In genomic region chr16:56608876-56609462, GRCh38 we compare ENCODE assay signal across 1 cellular context.
TF ChIP-seq lines count a peak whose summit lies in the region.

No MANE protein-coding gene starts in this region.

TF ChIP-seq in H1, 55 proteins besides CTCF, POLR2A, EP300 and RAD21:
- TF ChIP-seq KDM5A (IDR thresholded peaks at IDR 0.05; ENCODE audit: low read length) (no peak), GTF2F1 (IDR thresholded peaks at IDR 0.05; ENCODE audit: borderline replicate concordance, low read depth, low read length) (no peak), EGR1 (IDR thresholded peaks at IDR 0.05; ENCODE audit: borderline replicate concordance, low read depth, low read length) (no peak), KDM4A (IDR thresholded peaks at IDR 0.05; ENCODE audit: low read depth, low read length, severe bottlenecking) (no peak), HDAC6 (IDR thresholded peaks at IDR 0.05; ENCODE audit: low read depth, low read length) (no peak), SIN3A (conservative IDR thresholded peaks at IDR 0.05 in 1 of 2, IDR thresholded peaks at IDR 0.05 in 1 of 2; ENCODE audit: low read depth in 1 of 2, low read length in 2 of 2) (peak in 1 of 2 experiments; percentile 39; a peak in 1 of 4 replicates), RBBP5 (IDR thresholded peaks at IDR 0.05; ENCODE audit: borderline replicate concordance, low read depth, low read length) (no peak), RNF2 (IDR thresholded peaks at IDR 0.05; ENCODE audit: borderline replicate concordance, low read depth, low read length, missing control alignments, poor library complexity, severe bottlenecking) (peak; percentile 63), POLR2AphosphoS5 (IDR thresholded peaks at IDR 0.05; ENCODE audit: low read depth, low read length) (no peak), SIX5 (IDR thresholded peaks at IDR 0.05; ENCODE audit: low read depth, low read length) (no peak), CREB1 (IDR thresholded peaks at IDR 0.05) (no peak), PHF8 (conservative IDR thresholded peaks at IDR 0.05; ENCODE audit: low read depth, low read length) (no peak), TEAD4 (IDR thresholded peaks at IDR 0.05; ENCODE audit: low read depth, low read length) (no peak), RXRA (IDR thresholded peaks at IDR 0.05; ENCODE audit: insufficient read depth, low read depth, low read length) (no peak), BACH1 (IDR thresholded peaks at IDR 0.05; ENCODE audit: low read length) (no peak), TBP (IDR thresholded peaks at IDR 0.05; ENCODE audit: low read depth, low read length) (no peak), TAF1 (IDR thresholded peaks at IDR 0.05; ENCODE audit: low read depth, low read length) (no peak), FOSL1 (IDR thresholded peaks at IDR 0.05; ENCODE audit: insufficient read depth, low read depth, low read length) (no peak), EZH2 (IDR thresholded peaks at IDR 0.05; ENCODE audit: low read depth, low read length, severe bottlenecking) (peak; percentile 82), SIRT6 (IDR thresholded peaks at IDR 0.05; ENCODE audit: low read length) (no peak), CBX5 (IDR thresholded peaks at IDR 0.05; ENCODE audit: low read depth, low read length) (no peak), CBX8 (IDR thresholded peaks at IDR 0.05; ENCODE audit: borderline replicate concordance, low read depth, low read length) (no peak; the same call in 1 of the 2 replicates), JUND (IDR thresholded peaks at IDR 0.05; ENCODE audit: low read length) (no peak), POU5F1 (IDR thresholded peaks at IDR 0.05; ENCODE audit: low read depth, low read length) (no peak), SAP30 (IDR thresholded peaks at IDR 0.05; ENCODE audit: insufficient read depth, insufficient replicate concordance, low read length) (no peak), SUZ12 (IDR thresholded peaks at IDR 0.05; ENCODE audit: low read length) (peak; percentile 81; the same call in 1 of the 2 replicates), SP1 (IDR thresholded peaks at IDR 0.05; ENCODE audit: low read depth, low read length) (no peak; the same call in 1 of the 2 replicates), ZNF274 (IDR thresholded peaks at IDR 0.05; ENCODE audit: borderline replicate concordance, extremely low read depth, low read length) (no peak), GABPA (IDR thresholded peaks at IDR 0.05; ENCODE audit: borderline replicate concordance, insufficient read depth, low read length) (no peak), SRF (IDR thresholded peaks at IDR 0.05; ENCODE audit: low read depth, low read length) (no peak), ATF3 (IDR thresholded peaks at IDR 0.05; ENCODE audit: insufficient read depth, low read depth, low read length) (no peak), BRCA1 (IDR thresholded peaks at IDR 0.05; ENCODE audit: low read depth, low read length) (no peak)
- TF ChIP-seq, protein P1, sequence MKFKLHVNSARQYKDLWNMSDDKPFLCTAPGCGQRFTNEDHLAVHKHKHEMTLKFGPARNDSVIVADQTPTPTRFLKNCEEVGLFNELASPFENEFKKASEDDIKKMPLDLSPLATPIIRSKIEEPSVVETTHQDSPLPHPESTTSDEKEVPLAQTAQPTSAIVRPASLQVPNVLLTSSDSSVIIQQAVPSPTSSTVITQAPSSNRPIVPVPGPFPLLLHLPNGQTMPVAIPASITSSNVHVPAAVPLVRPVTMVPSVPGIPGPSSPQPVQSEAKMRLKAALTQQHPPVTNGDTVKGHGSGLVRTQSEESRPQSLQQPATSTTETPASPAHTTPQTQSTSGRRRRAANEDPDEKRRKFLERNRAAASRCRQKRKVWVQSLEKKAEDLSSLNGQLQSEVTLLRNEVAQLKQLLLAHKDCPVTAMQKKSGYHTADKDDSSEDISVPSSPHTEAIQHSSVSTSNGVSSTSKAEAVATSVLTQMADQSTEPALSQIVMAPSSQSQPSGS (IDR thresholded peaks at IDR 0.05; ENCODE audit: low read length): no peak
- TF ChIP-seq, protein P2, sequence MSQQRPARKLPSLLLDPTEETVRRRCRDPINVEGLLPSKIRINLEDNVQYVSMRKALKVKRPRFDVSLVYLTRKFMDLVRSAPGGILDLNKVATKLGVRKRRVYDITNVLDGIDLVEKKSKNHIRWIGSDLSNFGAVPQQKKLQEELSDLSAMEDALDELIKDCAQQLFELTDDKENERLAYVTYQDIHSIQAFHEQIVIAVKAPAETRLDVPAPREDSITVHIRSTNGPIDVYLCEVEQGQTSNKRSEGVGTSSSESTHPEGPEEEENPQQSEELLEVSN (IDR thresholded peaks at IDR 0.05): no peak
- TF ChIP-seq, protein P3, sequence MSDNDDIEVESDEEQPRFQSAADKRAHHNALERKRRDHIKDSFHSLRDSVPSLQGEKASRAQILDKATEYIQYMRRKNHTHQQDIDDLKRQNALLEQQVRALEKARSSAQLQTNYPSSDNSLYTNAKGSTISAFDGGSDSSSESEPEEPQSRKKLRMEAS (IDR thresholded peaks at IDR 0.05): no peak
- TF ChIP-seq, protein P4, sequence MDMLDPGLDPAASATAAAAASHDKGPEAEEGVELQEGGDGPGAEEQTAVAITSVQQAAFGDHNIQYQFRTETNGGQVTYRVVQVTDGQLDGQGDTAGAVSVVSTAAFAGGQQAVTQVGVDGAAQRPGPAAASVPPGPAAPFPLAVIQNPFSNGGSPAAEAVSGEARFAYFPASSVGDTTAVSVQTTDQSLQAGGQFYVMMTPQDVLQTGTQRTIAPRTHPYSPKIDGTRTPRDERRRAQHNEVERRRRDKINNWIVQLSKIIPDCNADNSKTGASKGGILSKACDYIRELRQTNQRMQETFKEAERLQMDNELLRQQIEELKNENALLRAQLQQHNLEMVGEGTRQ (IDR thresholded peaks at IDR 0.05; ENCODE audit: low read length): no peak
